ENCODE assay signal across 8 cellular contexts in genomic region chr6:42279144-42279781, GRCh38.
DNase-seq lines count a peak whose midpoint lies in the region; ATAC-seq and TF ChIP-seq lines count a peak whose summit lies in the region.

No MANE protein-coding gene starts in this region.

- H3K27me3 ChIP-seq in SJCRH30: no peaks in the 10 kb centered on the region
- H3K27me3 ChIP-seq in fibroblast of lung (ENCODE audit: control insufficient read depth, insufficient read depth, low read length): no peaks in the 10 kb centered on the region
- H3K27me3 ChIP-seq in psoas muscle (ENCODE audit: insufficient read depth in 3 of 3, low read length in 2 of 3): no peaks in the 10 kb centered on the region

- ATAC-seq in psoas muscle (peak in 2 of 4 donors; percentile 35 to 51), GM21619 (IDR thresholded peaks at IDR 0.05; ENCODE audit: unreplicated experiment) (no peak), GM18502 (IDR thresholded peaks at IDR 0.05; ENCODE audit: poor library complexity, unreplicated experiment) (no peak)

- 39 to 46% (median 43%) methylated on average over 9 of the region's 9 CpGs for WGBS in psoas muscle, 3 donors

- H3K9me3 ChIP-seq in SJCRH30 (replicated peaks) (no peaks in the 10 kb centered on the region), fibroblast of lung (ENCODE audit: control insufficient read depth, insufficient read depth, low read depth, low read length) (no peaks in the 10 kb centered on the region), psoas muscle (no peaks in the 10 kb centered on the region)

- no peak overlapping the region for H3K9ac ChIP-seq in fibroblast of lung (ENCODE audit: insufficient read depth, low read length)

- intact Hi-C loops in psoas muscle (cut with DNase I): no loop called here

- no peaks in the 10 kb centered on the region for H3K36me3 ChIP-seq in SJCRH30
- H3K36me3 ChIP-seq in fibroblast of lung (ENCODE audit: control insufficient read depth, insufficient read depth, low read length): no peaks in the 10 kb centered on the region
- no peaks in the 10 kb centered on the region for H3K36me3 ChIP-seq in psoas muscle (ENCODE audit: insufficient read depth in 1 of 2, low read depth in 1 of 2)

- H3K27ac ChIP-seq in SJCRH30 (peak overlapping the region; percentile 37; the same call in 1 of the 2 replicates), fibroblast of lung (ENCODE audit: insufficient read depth, low read length) (peak overlapping the region; percentile 65), psoas muscle (no peak overlapping the region)

- TF ChIP-seq CTCF in fibroblast of lung (conservative IDR thresholded peaks at IDR 0.05 in 1 of 2, IDR thresholded peaks at IDR 0.05 in 1 of 2; ENCODE audit: low read depth in 1 of 2, low read length in 2 of 2): no peak
- no peak for TF ChIP-seq CTCF in psoas muscle (IDR thresholded peaks at IDR 0.05)

- peaks cover 20% of the 10 kb centered on the region for H3K4me1 ChIP-seq in SJCRH30
- H3K4me1 ChIP-seq in fibroblast of lung (ENCODE audit: control insufficient read depth, extremely low read depth, insufficient read depth, low read length): peaks cover 38% of the 10 kb centered on the region
- peaks cover 6% of the 10 kb centered on the region for H3K4me1 ChIP-seq in psoas muscle

- no peak overlapping the region for H3K4me3 ChIP-seq in SJCRH30
- H3K4me3 ChIP-seq in fibroblast of lung (replicated peaks in 1 of 4; ENCODE audit: control extremely low read depth in 1 of 4, insufficient read depth in 1 of 4, low read depth in 3 of 4, low read length in 4 of 4): no peak overlapping the region
- H3K4me3 ChIP-seq in psoas muscle: no peak overlapping the region

- H3K79me2 ChIP-seq in fibroblast of lung (ENCODE audit: control insufficient read depth, insufficient read depth, low read length): peaks cover 11% of the 10 kb centered on the region

- DNase-seq in GM04503 (ENCODE audit: low read depth) (peak; percentile 21), SJCRH30 (peak; percentile 65 to 71), fibroblast of lung (ENCODE audit: low read depth in 2 of 2) (peak; percentile 51 to 79), psoas muscle (peak; percentile 38 to 59), NCI-H82 (lab: John Stamatoyannopoulos, UW) (no peak), NCI-H1694 treated with DMSO at 0.1 percent for 48 hours (lab: John Stamatoyannopoulos, UW) (no peak)

- H3K4me2 ChIP-seq in fibroblast of lung (ENCODE audit: extremely low read depth, insufficient read depth, low read length): no peak overlapping the region

- H2AFZ ChIP-seq in fibroblast of lung (ENCODE audit: low read length): no peak overlapping the region

- H4K20me1 ChIP-seq in fibroblast of lung (ENCODE audit: control insufficient read depth, extremely low read depth, insufficient read depth, low read length): no peaks in the 10 kb centered on the region

Comparison
In these comparisons a context has a peak if more than half of its experiments do, and no peak if none do; other contexts are left out.
1. DNase-seq: peak in GM04503 (single experiment), SJCRH30 (2 of 2), fibroblast of lung (2 of 2) and psoas muscle (2 of 2); none in NCI-H82 (single experiment) and NCI-H1694 treated with DMSO at 0.1 percent for 48 hours (single experiment).